ENCODE assay signal across 26 cellular contexts in genomic region chr22:19559324-19559811, GRCh38. TPM values are rescaled to one million over a fixed set of nuclear protein-coding genes. Genes with fewer than 3 reads are reported as not detected.
DNase-seq lines count a peak whose midpoint lies in the region; ATAC-seq and TF ChIP-seq lines count a peak whose summit lies in the region.
"Had no signal": no experiment of that assay in that cellular context is flagged by ENCODE, and none has a peak within 500 bp of the region (broad histone marks: within the 10 kb centered on the region; RNA-seq: fewer than 3 reads in every experiment).

No MANE protein-coding gene starts in this region.

- H3K36me3 ChIP-seq in H7 (replicated peaks; ENCODE audit: control insufficient read depth, insufficient read depth, low read length), result no peaks in the 10 kb centered on the region
- H3K36me3 ChIP-seq in CD4-positive, alpha-beta memory T cell (ENCODE audit: insufficient read depth, low read length), result no peaks in the 10 kb centered on the region
- H3K36me3 ChIP-seq: left ventricle myocardium inferior, transverse colon had no signal

- CTCF ChIA-PET in WTC11 (lab: Charles Lee), result interaction anchor here (0.7 to 1.8 kb wide), 20 partner anchors 9 to 394 kb away, joined by 3 to 22 read pairs (median 4); partner anchors contain the start of gene CDC45
- CTCF ChIA-PET in CD4-positive, alpha-beta memory T cell (lab: Charles Lee; ENCODE audit: partially characterized antibody), result interaction anchor here (0.6 to 1.2 kb wide), 2 partner anchors 11 to 926 kb away, joined by 3 to 4 read pairs; no protein-coding TSS in a partner anchor

- H3K27me3 Mint-ChIP-seq in WTC11 (ENCODE audit: low read depth), result no peaks in the 10 kb centered on the region; the same call in 1 of the 2 replicates
- H3K27me3 Mint-ChIP-seq in CD14-positive monocyte (ENCODE audit: low read depth in 3 of 3), result peaks cover 0 to 5% (median 5%) of the 10 kb centered on the region in 3 donors
- no peaks in the 10 kb centered on the region for H3K27me3 Mint-ChIP-seq in CD4-positive, alpha-beta memory T cell
- peaks cover 50% of the 10 kb centered on the region for H3K27me3 Mint-ChIP-seq in stimulated activated memory B cell treated with anti-CD40 and anti-IgM and Interleukin-4, amounts not matched to agents 10 μg/mL and 1 μg/mL and 100 μg/mL, for 72 hours
- H3K27me3 Mint-ChIP-seq: activated naive CD8-positive, alpha-beta T cell; activated T-cell treated with anti-CD3 and anti-CD28 coated beads, Interleukin-2, amount 50 U/mL, for 24 hours had no signal

- H3K9me3 ChIP-seq in CD4-positive, alpha-beta memory T cell (ENCODE audit: control insufficient read depth in 1 of 2, low read length in 2 of 2), result no peaks in the 10 kb centered on the region
- H3K9me3 ChIP-seq: transverse colon had no signal

- H3K27ac Mint-ChIP-seq in WTC11, result no peak overlapping the region
- H3K27ac Mint-ChIP-seq in CD14-positive monocyte, result peak overlapping the region in 1 of 7 donors; percentile 21
- H3K27ac Mint-ChIP-seq in CD4-positive, alpha-beta memory T cell, result no peak overlapping the region
- H3K27ac Mint-ChIP-seq in stimulated activated memory B cell treated with anti-CD40 and anti-IgM and Interleukin-4, amounts not matched to agents 10 μg/mL and 1 μg/mL and 100 μg/mL, for 72 hours, result no peak overlapping the region
- H3K27ac Mint-ChIP-seq: activated naive CD8-positive, alpha-beta T cell; activated T-cell treated with anti-CD3 and anti-CD28 coated beads, Interleukin-2, amount 50 U/mL, for 24 hours; mesothelial cell of epicardium had no signal

- peak; percentile 22 for DNase-seq in Caki2 (ENCODE audit: low read depth)
- peak; percentile 70 for DNase-seq in H7
- peak; percentile 41 for DNase-seq in WTC11 (ENCODE audit: low spot score)
- peak; percentile 51 for DNase-seq in iPS-NIHi7 (ENCODE audit: extremely low spot score)
- DNase-seq in CD14-positive monocyte (ENCODE audit: low spot score), result no peak
- DNase-seq in DMS153 treated with DMSO at 0.1 percent for 48 hours (lab: John Stamatoyannopoulos, UW; ENCODE audit: unreplicated experiment), result no peak
- DNase-seq in CD4-positive, alpha-beta memory T cell, result no peak
- DNase-seq: activated CD4-positive, alpha-beta T cell treated with anti-CD3 and anti-CD28 coated beads, Interleukin-2, amount 50 U/mL, for 1 hour; activated effector memory CD4-positive, alpha-beta T cell treated with anti-CD3 and anti-CD28 coated beads, Interleukin-2, amount 50 U/mL, for 16 hours; anterior cingulate cortex; DMS153; KG1; left ventricle myocardium inferior; naive B cell; NCI-H1930; NCI-H524 treated with DMSO at 0.1 percent for 48 hours; PC-9; SIG-M5; stimulated activated CD4-positive, alpha-beta T cell treated with anti-CD3 and anti-CD28 coated beads, Interleukin-4, amount 100 ng/mL, for 4 hours; T-helper 9 cell; transverse colon had no signal

- in situ Hi-C loops in Caki2 (cut with HindIII; ENCODE audit: low pct_unique_long_range_greater_than_20kb, low sequenced_read_pairs), result no loop called here

- H3K9me3 Mint-ChIP-seq in WTC11, result 0 out of 2 replicates have a peak, but pooled peaks cover 3% of the 10 kb centered on the region
- H3K9me3 Mint-ChIP-seq in CD14-positive monocyte, result peaks cover 0 to 4% (median 0%) of the 10 kb centered on the region in 7 donors
- peaks cover 0 to 2% (median 0%) of the 10 kb centered on the region in 8 donors for H3K9me3 Mint-ChIP-seq in CD4-positive, alpha-beta memory T cell
- H3K9me3 Mint-ChIP-seq in stimulated activated memory B cell treated with anti-CD40 and anti-IgM and Interleukin-4, amounts not matched to agents 10 μg/mL and 1 μg/mL and 100 μg/mL, for 72 hours, result no peaks in the 10 kb centered on the region
- H3K9me3 Mint-ChIP-seq: activated T-cell treated with anti-CD3 and anti-CD28 coated beads, Interleukin-2, amount 50 U/mL, for 24 hours had no signal

- H3K4me1 Mint-ChIP-seq in WTC11, result peaks cover 10% of the 10 kb centered on the region
- H3K4me1 Mint-ChIP-seq in CD14-positive monocyte, result no peaks in the 10 kb centered on the region
- H3K4me1 Mint-ChIP-seq in CD4-positive, alpha-beta memory T cell, result no peaks in the 10 kb centered on the region
- H3K4me1 Mint-ChIP-seq in stimulated activated memory B cell treated with anti-CD40 and anti-IgM and Interleukin-4, amounts not matched to agents 10 μg/mL and 1 μg/mL and 100 μg/mL, for 72 hours, result no peaks in the 10 kb centered on the region
- H3K4me1 Mint-ChIP-seq: naive B cell had no signal

- TF ChIP-seq CTCF in WTC11 (IDR thresholded peaks at IDR 0.05) (no peak), CD14-positive monocyte (IDR thresholded peaks at IDR 0.05) (no peak)

- no peak overlapping the region for H3K4me3 ChIP-seq in H7 (ENCODE audit: insufficient read depth, low read depth, low read length)
- H3K4me3 ChIP-seq in CD4-positive, alpha-beta memory T cell (ENCODE audit: low read length in 2 of 2), result no peak overlapping the region
- H3K4me3 ChIP-seq: left ventricle myocardium inferior, PC-9, transverse colon had no signal

- H3K36me3 Mint-ChIP-seq in WTC11 (no peaks in the 10 kb centered on the region), CD14-positive monocyte (no peaks in the 10 kb centered on the region)
- no peaks in the 10 kb centered on the region for H3K36me3 Mint-ChIP-seq in CD4-positive, alpha-beta memory T cell
- H3K36me3 Mint-ChIP-seq in stimulated activated memory B cell treated with anti-CD40 and anti-IgM and Interleukin-4, amounts not matched to agents 10 μg/mL and 1 μg/mL and 100 μg/mL, for 72 hours, result no peaks in the 10 kb centered on the region
- H3K36me3 Mint-ChIP-seq: activated naive CD8-positive, alpha-beta T cell; mesothelial cell of epicardium had no signal

- no peak overlapping the region for H3K27ac ChIP-seq in CD4-positive, alpha-beta memory T cell (ENCODE audit: low read depth, low read length)
- H3K27ac ChIP-seq: left ventricle myocardium inferior, PC-9, transverse colon had no signal

- H3K4me1 ChIP-seq in CD4-positive, alpha-beta memory T cell (ENCODE audit: insufficient read depth, low read length), result no peaks in the 10 kb centered on the region
- H3K4me1 ChIP-seq: left ventricle myocardium inferior, transverse colon had no signal

- POLR2A ChIA-PET in WTC11 (lab: Charles Lee), result no interaction called here
- POLR2A ChIA-PET in CD4-positive, alpha-beta memory T cell (lab: Charles Lee; ENCODE audit: partially characterized antibody), result no interaction called here

- ATAC-seq in WTC11, result peak; percentile 74
- no peak for ATAC-seq in stimulated activated memory B cell treated with anti-CD40 and anti-IgM and Interleukin-4, amounts not matched to agents 10 μg/mL and 1 μg/mL and 100 μg/mL, for 72 hours

- intact Hi-C loops in CD14-positive monocyte (cut with micrococcal nuclease), result no loop called here
- intact Hi-C loops in CD4-positive, alpha-beta memory T cell (cut with micrococcal nuclease), result no loop called here

- no peaks in the 10 kb centered on the region for H3K27me3 ChIP-seq in H7 (ENCODE audit: control insufficient read depth, insufficient read depth, low read length)
- H3K27me3 ChIP-seq in CD4-positive, alpha-beta memory T cell (ENCODE audit: insufficient read depth, low read length), result no peaks in the 10 kb centered on the region
- H3K27me3 ChIP-seq: transverse colon had no signal

- H3K4me3 Mint-ChIP-seq in WTC11, result no peak overlapping the region
- H3K4me3 Mint-ChIP-seq in CD14-positive monocyte, result no peak overlapping the region
- H3K4me3 Mint-ChIP-seq in CD4-positive, alpha-beta memory T cell, result no peak overlapping the region
- no peak overlapping the region for H3K4me3 Mint-ChIP-seq in stimulated activated memory B cell treated with anti-CD40 and anti-IgM and Interleukin-4, amounts not matched to agents 10 μg/mL and 1 μg/mL and 100 μg/mL, for 72 hours
- H3K4me3 Mint-ChIP-seq: activated naive CD8-positive, alpha-beta T cell; activated T-cell treated with anti-CD3 and anti-CD28 coated beads, Interleukin-2, amount 50 U/mL, for 24 hours; mesothelial cell of epicardium; naive B cell had no signal

TF ChIP-seq in WTC11, 78 proteins besides CTCF, POLR2A, EP300 and RAD21:
- TF ChIP-seq HMGA2 (CRISPR knock-in tag; IDR thresholded peaks at IDR 0.05) (no peak), NFE2L1 (CRISPR knock-in tag; IDR thresholded peaks at IDR 0.05) (no peak), TCF7 (CRISPR knock-in tag; IDR thresholded peaks at IDR 0.05; ENCODE audit: low read depth) (no peak), JUN (CRISPR knock-in tag; IDR thresholded peaks at IDR 0.05) (no peak), TP53 (CRISPR knock-in tag; IDR thresholded peaks at IDR 0.05) (no peak), EMX1 (CRISPR knock-in tag; IDR thresholded peaks at IDR 0.05) (no peak), IRF2 (CRISPR knock-in tag; IDR thresholded peaks at IDR 0.05; ENCODE audit: borderline replicate concordance, low read depth) (no peak), ESRRA (CRISPR knock-in tag; IDR thresholded peaks at IDR 0.05; ENCODE audit: borderline replicate concordance) (no peak)
TF ChIP-seq in WTC11: peak in this region for 0.

RNA-seq across cellular contexts. Expression of gene CLDN5, which starts 35.2 kb away (rescaled TPM):
- total RNA-seq in Caki2 (2014; rRNA removed; shearing (Covaris generic); ENCODE audit: low replicate concordance), result not detected in 2 replicates
- total RNA-seq in H7 (2014; rRNA removed; shearing (Covaris generic)), result 2.0 and 3.0 TPM in 2 replicates
- total RNA-seq in WTC11 (2021), result 1.0 to 1.9 TPM (median 1.5 TPM) in 3 replicates
- polyA plus RNA-seq in CD14-positive monocyte, result under 1 TPM; 0.27 to 0.35 TPM
- total RNA-seq in CD4-positive, alpha-beta memory T cell, result not detected
- polyA plus RNA-seq in CD4-positive, alpha-beta memory T cell, result under 1 TPM; 0.18 to 0.72 TPM
- total RNA-seq: G401, mesothelial cell of epicardium, PC-9 had no signal

Comparison
In these comparisons a context has a peak if more than half of its experiments do, and no peak if none do; other contexts are left out.
1. DNase-seq: peak in Caki2 (single experiment), H7 (single experiment), WTC11 (single experiment) and iPS-NIHi7 (single experiment); none in CD14-positive monocyte (single experiment), DMS153 treated with DMSO at 0.1 percent for 48 hours (single experiment) and CD4-positive, alpha-beta memory T cell (0 of 5).